ENCODE assay signal across 12 cellular contexts in the genomic region with DNA sequence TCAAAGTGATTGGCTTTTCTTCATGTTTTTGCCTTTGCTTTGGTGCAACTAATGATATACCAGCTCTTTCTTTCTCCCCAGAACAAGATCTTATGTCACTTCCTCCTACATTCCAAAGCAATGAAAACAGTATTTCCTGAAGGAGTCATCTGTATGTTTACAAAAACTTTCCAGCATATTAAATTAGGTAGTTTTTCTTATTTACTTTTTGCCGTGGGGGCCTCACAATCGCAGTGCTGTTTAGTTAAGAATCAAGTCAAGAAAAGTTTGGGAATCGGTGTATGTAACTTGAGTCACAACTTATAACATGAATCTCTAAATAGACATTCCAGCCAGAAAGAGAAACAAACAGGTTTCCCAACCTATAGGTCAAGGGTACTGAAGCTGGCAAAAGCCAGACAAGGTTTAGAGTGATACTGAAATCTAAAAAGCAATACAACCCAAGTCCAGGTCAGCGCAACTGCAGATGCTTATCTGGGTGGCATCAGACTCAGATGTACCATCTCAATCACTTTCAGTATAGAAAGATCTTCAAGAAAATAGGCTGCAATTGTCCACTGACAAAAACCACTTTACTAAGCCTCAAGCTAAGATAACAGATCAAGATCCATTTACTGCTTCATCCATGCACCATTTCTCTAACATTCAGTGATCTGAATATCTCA.
A peak's percentile ranks its signal among the peaks of the same experiment; 100 is the strongest.
DNase-seq lines count a peak whose midpoint lies in the region; ATAC-seq, FAIRE-seq and TF ChIP-seq lines count a peak whose summit lies in the region.
"Had no signal": no experiment of that assay in that cellular context is flagged by ENCODE, and none has a peak within 500 bp of the region (broad histone marks: within the 10 kb centered on the region; RNA-seq: fewer than 3 reads in every experiment).

No MANE protein-coding gene starts in this region.

- POLR2A ChIA-PET in A549 (lab: Yijun Ruan, JAX), result no interaction called here
- POLR2A ChIA-PET in HCT116 (lab: Charles Lee), result no interaction called here
- POLR2A ChIA-PET in OCI-LY7 (lab: Charles Lee), result no interaction called here

- TF ChIP-seq CTCF in A549 (IDR thresholded peaks at IDR 0.05) (no peak), HCT116 (IDR thresholded peaks at IDR 0.05 in 2 of 3, conservative IDR thresholded peaks at IDR 0.05 in 1 of 3; ENCODE audit: borderline replicate concordance in 1 of 3, insufficient read depth in 1 of 3, low read depth in 2 of 3, low read length in 2 of 3) (no peak), OCI-LY7 (conservative IDR thresholded peaks at IDR 0.05; ENCODE audit: low read length) (no peak)

- no peak for FAIRE-seq in A549 (lab: Jason Lieb, UNC)

- no peaks in the 10 kb centered on the region for H3K27me3 ChIP-seq in HCT116 (ENCODE audit: insufficient read depth, low read length)

- no peaks in the 10 kb centered on the region for H3K36me3 ChIP-seq in HCT116 (ENCODE audit: control insufficient read depth in 1 of 2, insufficient read depth in 2 of 2, low read length in 2 of 2)
- no peaks in the 10 kb centered on the region for H3K36me3 ChIP-seq in OCI-LY7 (ENCODE audit: insufficient read depth, low read length)

- ATAC-seq in A549 (peak in 1 of 2 experiments; percentile 63; a peak in 3 of 6 replicates), HCT116 (no peak), GM21723 (IDR thresholded peaks at IDR 0.05; ENCODE audit: unreplicated experiment) (no peak), GM21367 (IDR thresholded peaks at IDR 0.05; ENCODE audit: unreplicated experiment) (no peak)

- RAD21 ChIA-PET in HCT116 (lab: Charles Lee; ENCODE audit: low non-redundant PET in 1 of 2, low total read pairs in 2 of 2, uncharacterized antibody in 2 of 2, unreplicated experiment in 2 of 2), result no interaction called here

- CTCF ChIA-PET in A549 (lab: Yijun Ruan, JAX), result no interaction called here
- CTCF ChIA-PET in HCT116 (lab: Charles Lee), result interaction anchor here (0.7 kb wide), 1 partner anchor 12 kb away, joined by 3 read pairs; no protein-coding TSS in a partner anchor
- CTCF ChIA-PET in OCI-LY7 (lab: Charles Lee; ENCODE audit: unreplicated experiment), result no interaction called here

- no peak for TF ChIP-seq EP300 in A549 (IDR thresholded peaks at IDR 0.05)

- H3K79me2 ChIP-seq in HCT116 (ENCODE audit: insufficient read depth, low read length), result no peaks in the 10 kb centered on the region
- no peaks in the 10 kb centered on the region for H3K79me2 ChIP-seq in OCI-LY7 (ENCODE audit: insufficient read depth, low read depth, low read length)

- H3K9me3 ChIP-seq in A549 (no peaks in the 10 kb centered on the region), HCT116 (ENCODE audit: control insufficient read depth in 1 of 2, insufficient read depth in 1 of 2, low read depth in 1 of 2, low read length in 2 of 2) (no peaks in the 10 kb centered on the region), OCI-LY7 (ENCODE audit: low read length) (no peaks in the 10 kb centered on the region)

- intact Hi-C loops in HCT116 (cut with micrococcal nuclease) (no loop called here), OCI-LY7 (cut with micrococcal nuclease; ENCODE audit: unreplicated experiment) (no loop called here)

- DNase-seq in A549 (ENCODE audit: low read depth in 1 of 2, low spot score in 1 of 2) (peak; percentile 8 to 42), HCT116 (ENCODE audit: low read depth, low spot score) (no peak), astrocyte of the hippocampus (ENCODE audit: low read depth, low spot score) (peak; percentile 77), kidney tubule cell (ENCODE audit: low spot score) (peak; percentile 87), anterior cingulate cortex (lab: John Stamatoyannopoulos, UW) (no peak), OCI-LY7 (ENCODE audit: low spot score) (no peak)
- DNase-seq: activated CD4-positive, CD25-positive, alpha-beta regulatory T cell; erythroblast had no signal

- no peaks in the 10 kb centered on the region for H4K20me1 ChIP-seq in HCT116 (ENCODE audit: insufficient read depth)
- no peaks in the 10 kb centered on the region for H4K20me1 ChIP-seq in OCI-LY7 (ENCODE audit: insufficient read depth, low read length)

- BruUV-seq in HCT116 (replicated peaks; lab: Mats Ljungman, UMichigan) (no TSS peak), OCI-LY7 (replicated peaks; lab: Mats Ljungman, UMichigan) (no TSS peak)

- H3K27ac ChIP-seq in A549 (peak overlapping the region in 1 of 2 experiments; percentile 49; a peak in 1 of 6 replicates), HCT116 (ENCODE audit: low read depth, low read length) (no peak overlapping the region), OCI-LY7 (ENCODE audit: low read depth, low read length, poor library complexity, severe bottlenecking) (no peak overlapping the region)
- H3K27ac ChIP-seq: skin epidermis had no signal

- no peak overlapping the region for H3K9ac ChIP-seq in HCT116 (ENCODE audit: low read length)

- TF ChIP-seq RAD21 in A549 (conservative IDR thresholded peaks at IDR 0.05 in 1 of 2, IDR thresholded peaks at IDR 0.05 in 1 of 2) (no peak), HCT116 (IDR thresholded peaks at IDR 0.05; ENCODE audit: low read depth) (no peak)

- no peak for TF ChIP-seq POLR2A in A549 (IDR thresholded peaks at IDR 0.05; ENCODE audit: low read length)
- TF ChIP-seq POLR2A in HCT116 (IDR thresholded peaks at IDR 0.05; ENCODE audit: borderline replicate concordance, extremely low read depth, insufficient read depth, insufficient read length), result no peak

- H3K4me3 ChIP-seq in A549, result no peak overlapping the region
- no peak overlapping the region for H3K4me3 ChIP-seq in HCT116 (replicated peaks in 1 of 2; ENCODE audit: low read depth in 1 of 2, low read length in 2 of 2)
- H3K4me3 ChIP-seq in OCI-LY7 (ENCODE audit: low read depth, low read length, poor library complexity, severe bottlenecking), result no peak overlapping the region
- H3K4me3 ChIP-seq: lung, skin epidermis had no signal

- 21% methylated on average over 4 of the region's 4 CpGs for WGBS in A549 (ENCODE audit: missing lambda C conversion rate)

- H2AFZ ChIP-seq in HCT116 (ENCODE audit: low read depth, low read length, poor library complexity, severe bottlenecking), result no peak overlapping the region
- no peak overlapping the region for H2AFZ ChIP-seq in OCI-LY7 (ENCODE audit: low read length)

- H3K4me1 ChIP-seq in A549 (peaks cover 10% of the 10 kb centered on the region; the same call in 2 of the 3 replicates), HCT116 (ENCODE audit: control insufficient read depth in 1 of 2, insufficient read depth in 2 of 2, low read length in 2 of 2) (peaks cover 0 to 11% of the 10 kb centered on the region in 2 experiments; a peak in 2 of 4 replicates), OCI-LY7 (ENCODE audit: insufficient read depth, low read length, poor library complexity, severe bottlenecking) (no peaks in the 10 kb centered on the region)

- no peaks in the 10 kb centered on the region; the same call in 1 of the 2 replicates for H3K9me2 ChIP-seq in HCT116 (ENCODE audit: insufficient read depth)
- H3K9me2 ChIP-seq in OCI-LY7 (ENCODE audit: insufficient read depth, low read length), result no peaks in the 10 kb centered on the region

- H3K4me2 ChIP-seq in A549, result peak overlapping the region; percentile 54
- H3K4me2 ChIP-seq in HCT116 (ENCODE audit: low read length), result peak overlapping the region; percentile 11; the same call in 1 of the 2 replicates
- H3K4me2 ChIP-seq in OCI-LY7 (ENCODE audit: low read length), result no peak overlapping the region

TF ChIP-seq in A549, 52 proteins besides CTCF, POLR2A, EP300 and RAD21:
- no peak for TF ChIP-seq FOSL2 (IDR thresholded peaks at IDR 0.05)
- peak; percentile 52 for TF ChIP-seq FOSL2 (CRISPR knock-in tag; IDR thresholded peaks at IDR 0.05)
- TF ChIP-seq HDAC2 (IDR thresholded peaks at IDR 0.05), result no peak
TF ChIP-seq in A549: peak in this region for 1.

TF ChIP-seq in HCT116, 20 proteins besides CTCF, POLR2A, EP300 and RAD21:
- TF ChIP-seq SRF (IDR thresholded peaks at IDR 0.05; ENCODE audit: low read depth) (no peak), CBX3 (IDR thresholded peaks at IDR 0.05; ENCODE audit: low read depth) (no peak), FOSL1 (IDR thresholded peaks at IDR 0.05; ENCODE audit: low read depth) (no peak), EGR1 (IDR thresholded peaks at IDR 0.05; ENCODE audit: low read depth) (no peak), SP1 (IDR thresholded peaks at IDR 0.05; ENCODE audit: low read depth) (no peak), EZH2 (IDR thresholded peaks at IDR 0.05) (no peak), EZH2phosphoT487 (IDR thresholded peaks at IDR 0.05; ENCODE audit: borderline replicate concordance) (no peak), SIN3A (IDR thresholded peaks at IDR 0.05; ENCODE audit: low read depth) (no peak)
- TF ChIP-seq, protein P1, sequence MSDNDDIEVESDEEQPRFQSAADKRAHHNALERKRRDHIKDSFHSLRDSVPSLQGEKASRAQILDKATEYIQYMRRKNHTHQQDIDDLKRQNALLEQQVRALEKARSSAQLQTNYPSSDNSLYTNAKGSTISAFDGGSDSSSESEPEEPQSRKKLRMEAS (IDR thresholded peaks at IDR 0.05), result no peak
- TF ChIP-seq, protein P2, sequence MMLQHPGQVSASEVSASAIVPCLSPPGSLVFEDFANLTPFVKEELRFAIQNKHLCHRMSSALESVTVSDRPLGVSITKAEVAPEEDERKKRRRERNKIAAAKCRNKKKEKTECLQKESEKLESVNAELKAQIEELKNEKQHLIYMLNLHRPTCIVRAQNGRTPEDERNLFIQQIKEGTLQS (IDR thresholded peaks at IDR 0.05), result no peak
- TF ChIP-seq, protein P3, sequence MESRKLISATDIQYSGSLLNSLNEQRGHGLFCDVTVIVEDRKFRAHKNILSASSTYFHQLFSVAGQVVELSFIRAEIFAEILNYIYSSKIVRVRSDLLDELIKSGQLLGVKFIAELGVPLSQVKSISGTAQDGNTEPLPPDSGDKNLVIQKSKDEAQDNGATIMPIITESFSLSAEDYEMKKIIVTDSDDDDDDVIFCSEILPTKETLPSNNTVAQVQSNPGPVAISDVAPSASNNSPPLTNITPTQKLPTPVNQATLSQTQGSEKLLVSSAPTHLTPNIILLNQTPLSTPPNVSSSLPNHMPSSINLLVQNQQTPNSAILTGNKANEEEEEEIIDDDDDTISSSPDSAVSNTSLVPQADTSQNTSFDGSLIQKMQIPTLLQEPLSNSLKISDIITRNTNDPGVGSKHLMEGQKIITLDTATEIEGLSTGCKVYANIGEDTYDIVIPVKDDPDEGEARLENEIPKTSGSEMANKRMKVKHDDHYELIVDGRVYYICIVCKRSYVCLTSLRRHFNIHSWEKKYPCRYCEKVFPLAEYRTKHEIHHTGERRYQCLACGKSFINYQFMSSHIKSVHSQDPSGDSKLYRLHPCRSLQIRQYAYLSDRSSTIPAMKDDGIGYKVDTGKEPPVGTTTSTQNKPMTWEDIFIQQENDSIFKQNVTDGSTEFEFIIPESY (IDR thresholded peaks at IDR 0.05; ENCODE audit: extremely low read depth, insufficient replicate concordance, low read length), result no peak

Comparison
In these comparisons a context has a peak if more than half of its experiments do, and no peak if none do; other contexts are left out.
1. DNase-seq: peak in A549 (2 of 2), astrocyte of the hippocampus (single experiment) and kidney tubule cell (single experiment); none in HCT116 (single experiment), anterior cingulate cortex (0 of 58) and OCI-LY7 (single experiment).